ENCODE assay signal across 14 cellular contexts in the genomic region with DNA sequence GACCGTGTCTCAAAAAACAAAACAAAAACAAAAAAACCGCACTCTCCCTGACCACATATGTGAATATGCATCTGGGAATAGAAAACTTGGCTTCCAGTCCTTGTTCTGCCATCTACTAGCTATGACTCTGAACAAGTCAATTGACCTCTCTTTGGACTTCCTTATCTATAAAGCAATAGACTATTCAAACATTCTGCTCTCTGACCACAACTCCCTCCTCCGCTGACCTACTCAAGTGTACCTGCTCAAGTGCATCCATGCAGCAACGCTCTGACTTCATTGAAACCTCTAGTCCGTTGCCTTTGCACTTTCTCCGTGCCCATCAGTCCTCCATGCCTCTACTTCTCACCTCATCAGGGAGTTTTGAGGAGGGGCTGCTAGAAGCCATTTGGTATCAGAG. TPM values are rescaled to one million over a fixed set of nuclear protein-coding genes. Genes with fewer than 3 reads are reported as not detected.
DNase-seq lines count a peak whose midpoint lies in the region; ATAC-seq and TF ChIP-seq lines count a peak whose summit lies in the region.
"Had no signal": no experiment of that assay in that cellular context is flagged by ENCODE, and none has a peak within 500 bp of the region (broad histone marks: within the 10 kb centered on the region; RNA-seq: fewer than 3 reads in every experiment).

No MANE protein-coding gene starts in this region.

- no peak overlapping the region for H3K4me3 Mint-ChIP-seq in activated T-helper 17 cell treated with anti-CD3 and anti-CD28 coated beads, Interleukin-2, amount 50 U/mL, for 72 hours
- H3K4me3 Mint-ChIP-seq: activated CD8-positive, alpha-beta T cell treated with anti-CD3 and anti-CD28 coated beads for 36 hours had no signal

- H3K27me3 Mint-ChIP-seq in activated T-helper 17 cell treated with anti-CD3 and anti-CD28 coated beads, Interleukin-2, amount 50 U/mL, for 72 hours, result peaks cover 10% of the 10 kb centered on the region

- no peaks in the 10 kb centered on the region for H3K4me1 Mint-ChIP-seq in activated T-helper 17 cell treated with anti-CD3 and anti-CD28 coated beads, Interleukin-2, amount 50 U/mL, for 72 hours

- H3K27me3 ChIP-seq in upper lobe of right lung, result no peaks in the 10 kb centered on the region
- peaks cover 0 to 39% of the 10 kb centered on the region in 2 donors for H3K27me3 ChIP-seq in tibial artery

- H3K36me3 ChIP-seq in upper lobe of right lung (no peaks in the 10 kb centered on the region), tibial artery (no peaks in the 10 kb centered on the region)
- H3K36me3 ChIP-seq: left ventricle myocardium inferior, MG63 had no signal

- no peaks in the 10 kb centered on the region for H3K9me3 Mint-ChIP-seq in activated T-helper 17 cell treated with anti-CD3 and anti-CD28 coated beads, Interleukin-2, amount 50 U/mL, for 72 hours
- H3K9me3 Mint-ChIP-seq: activated CD8-positive, alpha-beta T cell treated with anti-CD3 and anti-CD28 coated beads for 36 hours had no signal

- no peak for TF ChIP-seq CTCF in upper lobe of right lung (IDR thresholded peaks at IDR 0.05)
- no peak for TF ChIP-seq CTCF in tibial artery (IDR thresholded peaks at IDR 0.05)

- H3K36me3 Mint-ChIP-seq in activated T-helper 17 cell treated with anti-CD3 and anti-CD28 coated beads, Interleukin-2, amount 50 U/mL, for 72 hours (ENCODE audit: low read depth), result no peaks in the 10 kb centered on the region

- H3K4me1 ChIP-seq in upper lobe of right lung, result no peaks in the 10 kb centered on the region
- no peaks in the 10 kb centered on the region for H3K4me1 ChIP-seq in tibial artery
- H3K4me1 ChIP-seq: left ventricle myocardium inferior had no signal

- H3K27ac ChIP-seq in upper lobe of right lung (no peak overlapping the region), tibial artery (no peak overlapping the region)
- H3K27ac ChIP-seq: left ventricle myocardium inferior had no signal

- no peak overlapping the region for H3K27ac Mint-ChIP-seq in activated T-helper 17 cell treated with anti-CD3 and anti-CD28 coated beads, Interleukin-2, amount 50 U/mL, for 72 hours
- H3K27ac Mint-ChIP-seq: activated CD8-positive, alpha-beta T cell treated with anti-CD3 and anti-CD28 coated beads for 36 hours had no signal

- intact Hi-C loops in upper lobe of right lung (cut with DNase I), result no loop called here
- intact Hi-C loops in tibial artery (cut with DNase I; ENCODE audit: low total_unique reads), result no loop called here

- DNase-seq in fibroblast of peridontal ligament (ENCODE audit: extremely low read depth), result peak; percentile 4
- no peak for DNase-seq in upper lobe of right lung
- no peak for DNase-seq in 8988T
- DNase-seq in tibial artery, result no peak
- DNase-seq: activated CD8-positive, alpha-beta T cell treated with anti-CD3 and anti-CD28 coated beads for 36 hours; activated naive CD4-positive, alpha-beta T cell; central memory CD4-positive, alpha-beta T cell; GOT3; left ventricle myocardium inferior; MG63; NK-92 treated with Interleukin-12 subunit alpha and Interleukin-12 subunit beta, amount 100 ng/mL, for 24 hours had no signal

- ATAC-seq in GM18511 (IDR thresholded peaks at IDR 0.05; ENCODE audit: unreplicated experiment) (peak; percentile 50), HG03354 (IDR thresholded peaks at IDR 0.05; ENCODE audit: poor library complexity, severe bottlenecking, unreplicated experiment) (peak; percentile 66), upper lobe of right lung (peak; percentile 87)
- no peak for ATAC-seq in activated T-helper 17 cell treated with anti-CD3 and anti-CD28 coated beads, Interleukin-2, amount 50 U/mL, for 72 hours (replicated peaks)
- ATAC-seq: activated CD8-positive, alpha-beta T cell treated with anti-CD3 and anti-CD28 coated beads for 36 hours had no signal

- no peaks in the 10 kb centered on the region for H3K9me3 ChIP-seq in upper lobe of right lung
- no peaks in the 10 kb centered on the region for H3K9me3 ChIP-seq in tibial artery
- H3K9me3 ChIP-seq: left ventricle myocardium inferior, MG63 had no signal

- no peak overlapping the region for H3K4me3 ChIP-seq in upper lobe of right lung
- no peak overlapping the region for H3K4me3 ChIP-seq in tibial artery
- H3K4me3 ChIP-seq: left ventricle myocardium inferior, MG63 had no signal

RNA-seq across cellular contexts. Expression of gene KDM6B, which starts 52.5 kb away (rescaled TPM):
- 48.3 TPM for total RNA-seq in upper lobe of right lung
- 10 to 100 TPM; 33.7 to 93.3 TPM for total RNA-seq in activated T-helper 17 cell treated with anti-CD3 and anti-CD28 coated beads, Interleukin-2, amount 50 U/mL, for 72 hours
